Comparison of ENCODE assay signal across 26 cellular contexts in the genomic region with DNA sequence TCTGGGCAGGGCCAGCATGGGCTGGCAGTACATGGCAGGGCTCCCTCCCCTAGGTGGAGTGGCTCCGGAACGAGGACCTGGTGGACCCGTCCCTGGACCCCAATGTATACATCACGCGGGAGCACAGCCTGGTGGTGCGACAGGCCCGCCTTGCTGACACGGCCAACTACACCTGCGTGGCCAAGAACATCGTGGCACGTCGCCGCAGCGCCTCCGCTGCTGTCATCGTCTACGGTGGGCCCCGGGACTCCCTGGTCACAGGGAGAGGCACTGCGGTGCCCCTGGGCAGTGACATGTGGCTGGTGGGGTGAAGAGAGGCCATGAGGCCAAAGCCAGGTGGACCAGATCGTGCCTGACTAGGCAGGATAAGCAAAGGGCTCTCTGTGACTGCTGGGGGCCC. TPM values are rescaled to one million over a fixed set of nuclear protein-coding genes. Genes with fewer than 3 reads are reported as not detected.
DNase-seq lines count a peak whose midpoint lies in the region; ATAC-seq, FAIRE-seq and TF ChIP-seq lines count a peak whose summit lies in the region.
"Had no signal": no experiment of that assay in that cellular context is flagged by ENCODE, and none has a peak within 500 bp of the region (broad histone marks: within the 10 kb centered on the region; RNA-seq: fewer than 3 reads in every experiment).

No MANE protein-coding gene starts in this region.

- H3K79me2 ChIP-seq in H1 (ENCODE audit: control insufficient read depth in 1 of 2, insufficient read depth in 2 of 2, low read length in 2 of 2), result no peaks in the 10 kb centered on the region

- H2AK5ac ChIP-seq in H1 (ENCODE audit: low read depth, low read length), result no peak overlapping the region

- CTCF ChIA-PET in H1 (lab: Charles Lee; ENCODE audit: partially characterized antibody), result interaction anchor here (0.5 to 2.9 kb wide), 5 partner anchors 11 to 169 kb away, joined by 3 to 34 read pairs (median 4); partner anchors contain the start of gene HK3

- H4K8ac ChIP-seq in H1 (ENCODE audit: extremely low read depth, insufficient read depth, low read length), result peak overlapping the region; percentile 5; the same call in 1 of the 2 replicates

- TF ChIP-seq RAD21 in H1 (IDR thresholded peaks at IDR 0.05 in 1 of 2, conservative IDR thresholded peaks at IDR 0.05 in 1 of 2; ENCODE audit: low read depth in 2 of 2, low read length in 2 of 2), result no peak

- peaks cover 0 to 23% (median 14%) of the 10 kb centered on the region in 4 experiments; a peak in 6 of 7 replicates for H3K4me1 ChIP-seq in H1 (replicated peaks in 1 of 4; ENCODE audit: control insufficient read depth in 3 of 4, insufficient read depth in 4 of 4, low read length in 3 of 4)

- peak overlapping the region; percentile 52 for H4K5ac ChIP-seq in H1 (ENCODE audit: insufficient read length, low read depth, low read length)

- H3K9me3 ChIP-seq in H1 (ENCODE audit: insufficient read depth in 2 of 2, low read depth in 1 of 2, low read length in 1 of 2), result no peaks in the 10 kb centered on the region
- H3K9me3 ChIP-seq: A549, BE2C had no signal

- H3K27ac ChIP-seq in H1 (ENCODE audit: low read depth, low read length), result no peak overlapping the region
- H3K27ac ChIP-seq: A549; BLaER1 treated with 17β-estradiol and CSF1 and Interleukin-3, amounts not matched to agents 10 nM and 100 nM had no signal

- WGBS in H1 (ENCODE audit: extremely low coverage in 1 of 2, insufficient coverage in 1 of 2, insufficient read length in 1 of 2, insufficient replicate concordance in 2 of 2, low coverage in 1 of 2, low lambda C conversion rate in 2 of 2, missing lambda C conversion rate in 1 of 2), 2 experiments, result 84% methylated on average over 11 of the region's 20 CpGs; no CpG with 5 or more reads in 1 of the 2 experiments

- H3K18ac ChIP-seq in H1 (ENCODE audit: extremely low read depth, low read length), result peak overlapping the region; percentile 71; the same call in 1 of the 2 replicates

- TF ChIP-seq EP300 in H1 (IDR thresholded peaks at IDR 0.05; ENCODE audit: borderline replicate concordance in 1 of 2, low read depth in 2 of 2, low read length in 2 of 2), result no peak

- no peak overlapping the region for H3K14ac ChIP-seq in H1 (ENCODE audit: insufficient read length)

- H3K9me3 Mint-ChIP-seq in stimulated activated effector memory CD8-positive, alpha-beta T cell treated with anti-CD3 and anti-CD28 coated beads, Interleukin-12 subunit alpha, Interleukin-12 subunit beta, amount 100 ng/mL, for 72 hours, result peaks cover 6% of the 10 kb centered on the region

- FAIRE-seq in H1 (lab: Jason Lieb, UNC), result no peak
- FAIRE-seq: A549, GM12891, GM18507 had no signal

- no peaks in the 10 kb centered on the region for H4K20me1 ChIP-seq in H1 (replicated peaks in 1 of 2; ENCODE audit: control insufficient read depth in 1 of 2, insufficient read depth in 2 of 2, low read length in 2 of 2)

- H2BK20ac ChIP-seq in H1 (ENCODE audit: low read length), result peak overlapping the region; percentile 23; the same call in 1 of the 2 replicates

- H2BK12ac ChIP-seq in H1 (ENCODE audit: low read depth, low read length), result no peak overlapping the region

- H3K4me3 Mint-ChIP-seq in stimulated activated effector memory CD8-positive, alpha-beta T cell treated with anti-CD3 and anti-CD28 coated beads, Interleukin-12 subunit alpha, Interleukin-12 subunit beta, amount 100 ng/mL, for 72 hours, result no peak overlapping the region
- H3K4me3 Mint-ChIP-seq: CD4-positive, alpha-beta memory T cell had no signal

- no peaks in the 10 kb centered on the region for H3K27me3 ChIP-seq in H1 (replicated peaks in 1 of 4; ENCODE audit: control insufficient read depth in 3 of 4, extremely low read depth in 1 of 4, insufficient read depth in 3 of 4, low read length in 3 of 4)
- H3K27me3 ChIP-seq: BE2C had no signal

- no peak overlapping the region for H3K9ac ChIP-seq in H1 (replicated peaks in 1 of 4; ENCODE audit: extremely low read depth in 1 of 4, low read depth in 3 of 4, low read length in 3 of 4)
- H3K9ac ChIP-seq: BLaER1 treated with 17β-estradiol and CSF1 and Interleukin-3, amounts not matched to agents 10 nM and 100 nM had no signal

- H3K27ac Mint-ChIP-seq in stimulated activated effector memory CD8-positive, alpha-beta T cell treated with anti-CD3 and anti-CD28 coated beads, Interleukin-12 subunit alpha, Interleukin-12 subunit beta, amount 100 ng/mL, for 72 hours, result peak overlapping the region; percentile 10
- H3K27ac Mint-ChIP-seq: CD4-positive, alpha-beta memory T cell had no signal

- H3K23me2 ChIP-seq in H1 (ENCODE audit: low read depth, low read length), result no peaks in the 10 kb centered on the region

- H3K79me1 ChIP-seq in H1 (ENCODE audit: low read depth, low read length), result no peaks in the 10 kb centered on the region

- peak overlapping the region; percentile 83; the same call in 1 of the 2 replicates for H2BK15ac ChIP-seq in H1 (ENCODE audit: low read length)

- POLR2A ChIA-PET in H1 (lab: Charles Lee; ENCODE audit: partially characterized antibody), result no interaction called here

- DNase-seq in Right ventricle myocardium inferior (ENCODE audit: missing footprints) (peak; percentile 58), left cardiac atrium (no peak), H1 (ENCODE audit: low read depth in 1 of 2, low spot score in 2 of 2) (no peak), cortex of kidney (lab: John Stamatoyannopoulos, UW) (no peak), T-helper 1 cell (no peak)
- DNase-seq in stimulated activated effector memory CD8-positive, alpha-beta T cell treated with anti-CD3 and anti-CD28 coated beads, Interleukin-12 subunit alpha, Interleukin-12 subunit beta, amount 100 ng/mL, for 72 hours (ENCODE audit: low spot score in 2 of 2), result no peak
- DNase-seq: 8988T; ACHN; AML-193; BE2C; Calu3; CD4-positive, alpha-beta memory T cell; COR-L47; DMS53; DMS79 treated with DMSO at 0.1 percent for 48 hours; GF-D8; GOT3; H7; HCEC 1CT had no signal

- H4K91ac ChIP-seq in H1 (replicated peaks; ENCODE audit: insufficient read length, low read length), result peak overlapping the region; percentile 95

- H3K36me3 ChIP-seq in H1 (ENCODE audit: control insufficient read depth in 2 of 4, insufficient read depth in 4 of 4, low read length in 3 of 4), result no peaks in the 10 kb centered on the region
- H3K36me3 ChIP-seq: BLaER1 treated with 17β-estradiol and CSF1 and Interleukin-3, amounts not matched to agents 10 nM and 100 nM had no signal

- no peak overlapping the region for H3K4me3 ChIP-seq in H1 (ENCODE audit: extremely low read depth in 1 of 4, insufficient read depth in 2 of 4, low read depth in 3 of 4, low read length in 4 of 4)
- H3K4me3 ChIP-seq: A549; BLaER1 treated with 17β-estradiol and CSF1 and Interleukin-3, amounts not matched to agents 10 nM and 100 nM had no signal

- no peak for TF ChIP-seq POLR2A in H1 (IDR thresholded peaks at IDR 0.05; ENCODE audit: control extremely low read depth in 1 of 2, low read depth in 2 of 2, low read length in 2 of 2)

- intact Hi-C loops in Right ventricle myocardium inferior (cut with DNase I), result no loop called here
- intact Hi-C loops in left cardiac atrium (cut with DNase I), result no loop called here

- no peak overlapping the region for H3K56ac ChIP-seq in H1 (replicated peaks; ENCODE audit: insufficient read length, low read depth, low read length)

- no peak overlapping the region for H3K23ac ChIP-seq in H1 (ENCODE audit: insufficient read length)

- peak overlapping the region; percentile 43 for H2BK120ac ChIP-seq in H1 (replicated peaks; ENCODE audit: low read depth, low read length)

- ATAC-seq in Right ventricle myocardium inferior (no peak), left cardiac atrium (no peak), GM21529 (IDR thresholded peaks at IDR 0.05; ENCODE audit: unreplicated experiment) (no peak)
- no peak for ATAC-seq in stimulated activated effector memory CD8-positive, alpha-beta T cell treated with anti-CD3 and anti-CD28 coated beads, Interleukin-12 subunit alpha, Interleukin-12 subunit beta, amount 100 ng/mL, for 72 hours

- H2BK5ac ChIP-seq in H1 (ENCODE audit: low read depth, low read length), result peak overlapping the region; percentile 76

- no peak overlapping the region for H2AFZ ChIP-seq in H1 (ENCODE audit: low read length)

- H3K4me1 Mint-ChIP-seq in stimulated activated effector memory CD8-positive, alpha-beta T cell treated with anti-CD3 and anti-CD28 coated beads, Interleukin-12 subunit alpha, Interleukin-12 subunit beta, amount 100 ng/mL, for 72 hours, result peaks cover 19% of the 10 kb centered on the region

- no peak overlapping the region for H3K4me2 ChIP-seq in H1 (ENCODE audit: insufficient read depth in 1 of 2, low read depth in 2 of 2, low read length in 2 of 2)
- H3K4me2 ChIP-seq: A549; BLaER1 treated with 17β-estradiol and CSF1 and Interleukin-3, amounts not matched to agents 10 nM and 100 nM had no signal

- H3K4ac ChIP-seq in H1 (replicated peaks; ENCODE audit: insufficient read length, low read depth, low read length), result peak overlapping the region; percentile 85

- H3K36me3 Mint-ChIP-seq in stimulated activated effector memory CD8-positive, alpha-beta T cell treated with anti-CD3 and anti-CD28 coated beads, Interleukin-12 subunit alpha, Interleukin-12 subunit beta, amount 100 ng/mL, for 72 hours, result peaks cover 10% of the 10 kb centered on the region
- H3K36me3 Mint-ChIP-seq: CD4-positive, alpha-beta memory T cell had no signal

- TF ChIP-seq CTCF in H1 (IDR thresholded peaks at IDR 0.05; ENCODE audit: control extremely low read depth in 1 of 3, insufficient read depth in 1 of 3, low read depth in 1 of 3, low read length in 3 of 3), result no peak

RNA-seq across cellular contexts. Expression of gene HK3, which starts 30.4 kb away (rescaled TPM):
- total RNA-seq in Right ventricle myocardium inferior, result 6.4 TPM
- total RNA-seq in left cardiac atrium, result 10 to 100 TPM in 1 of 2 donors, 1 to 10 TPM in 1; 9.2 to 16.8 TPM
- not detected in 2 replicates for total RNA-seq in H1 (2021; fragmentation: NEBNext Ultra II Directional; extraction: Animal tissue kit (Norgen Biotek cat#: 25700))
- polyA plus RNA-seq in H1 (2011; rRNA removed), result not detected in 2 replicates
- 0.04 TPM for polyA plus RNA-seq in H1 (2011; cell fraction: cytosol; rRNA removed)
- polyA plus RNA-seq in H1 (2011; cell fraction: nucleus; rRNA removed), result 0.10 TPM
- not detected in 4 replicates for polyA plus RNA-seq in H1 (2012, experiment 1 of 2)
- polyA plus RNA-seq in H1 (2012, experiment 2 of 2), result not detected
- polyA plus RNA-seq in H1 (2013, experiment 1 of 2), result not detected
- not detected for polyA plus RNA-seq in H1 (2013, experiment 2 of 2)
- polyA minus RNA-seq in H1 (2011; rRNA and poly(A)+ RNA removed), result 0.24 TPM in 1 of 2 replicates, not detected in the other
- polyA minus RNA-seq in H1 (2011; cell fraction: cytosol; rRNA and poly(A)+ RNA removed), result not detected
- not detected for polyA minus RNA-seq in H1 (2011; cell fraction: nucleus; rRNA and poly(A)+ RNA removed)
- total RNA-seq: Daoy, G401, H7 had no signal
- polyA plus RNA-seq: CD4-positive, alpha-beta memory T cell had no signal

RNA-seq across cellular contexts. Expression of gene UNC5A, which starts 58.4 kb away (rescaled TPM):
- 0.08 TPM for total RNA-seq in Right ventricle myocardium inferior
- under 1 TPM; 0.35 to 0.50 TPM for total RNA-seq in left cardiac atrium
- 4.0 and 4.1 TPM in 2 replicates for total RNA-seq in H1 (2021; fragmentation: NEBNext Ultra II Directional; extraction: Animal tissue kit (Norgen Biotek cat#: 25700))
- 7.6 and 11.1 TPM in 2 replicates for polyA plus RNA-seq in H1 (2011; rRNA removed)
- 5.5 TPM for polyA plus RNA-seq in H1 (2011; cell fraction: cytosol; rRNA removed)
- 11.1 TPM for polyA plus RNA-seq in H1 (2011; cell fraction: nucleus; rRNA removed)
- polyA plus RNA-seq in H1 (2012, experiment 1 of 2), result 4.2 to 10.8 TPM (median 8.7 TPM) in 4 replicates
- polyA plus RNA-seq in H1 (2012, experiment 2 of 2), result 5.7 TPM
- polyA plus RNA-seq in H1 (2013, experiment 1 of 2), result 3.8 TPM
- polyA plus RNA-seq in H1 (2013, experiment 2 of 2), result 4.2 TPM
- 4.4 and 5.4 TPM in 2 replicates for polyA minus RNA-seq in H1 (2011; rRNA and poly(A)+ RNA removed)
- polyA minus RNA-seq in H1 (2011; cell fraction: cytosol; rRNA and poly(A)+ RNA removed), result 5.1 TPM
- 4.8 TPM for polyA minus RNA-seq in H1 (2011; cell fraction: nucleus; rRNA and poly(A)+ RNA removed)
- total RNA-seq: CD4-positive, alpha-beta memory T cell; G401 had no signal
- polyA plus RNA-seq: CD4-positive, alpha-beta memory T cell had no signal
